15 cellular contexts compared by ENCODE assay signal in genomic region chr2:241375300-241375699, GRCh38. TPM values are rescaled to one million over a fixed set of nuclear protein-coding genes. Genes with fewer than 3 reads are reported as not detected.
DNase-seq lines count a peak whose midpoint lies in the region; ATAC-seq, FAIRE-seq and TF ChIP-seq lines count a peak whose summit lies in the region.
"Had no signal": no experiment of that assay in that cellular context is flagged by ENCODE, and none has a peak within 500 bp of the region (broad histone marks: within the 10 kb centered on the region; RNA-seq: fewer than 3 reads in every experiment).

No MANE protein-coding gene starts in this region.

- TF ChIP-seq CTCF in KMS-11 (conservative IDR thresholded peaks at IDR 0.05; ENCODE audit: low read depth, low read length) (no peak), bronchial epithelial cell (IDR thresholded peaks at IDR 0.05; ENCODE audit: insufficient read depth, low read length, severe bottlenecking) (no peak), osteocyte (IDR thresholded peaks at IDR 0.05) (no peak), suprapubic skin (IDR thresholded peaks at IDR 0.05) (no peak)

- H3K9ac ChIP-seq in KMS-11: no peak overlapping the region

- no peak for TF ChIP-seq EP300 in suprapubic skin (IDR thresholded peaks at IDR 0.05)

- H2AFZ ChIP-seq in KMS-11 (ENCODE audit: low read depth): no peak overlapping the region

- peaks cover 50% of the 10 kb centered on the region; the same call in 1 of the 2 replicates for H3K79me2 ChIP-seq in KMS-11 (ENCODE audit: insufficient read depth, low read depth)

- H3K4me2 ChIP-seq in KMS-11: peak overlapping the region; percentile 89

- FAIRE-seq in bronchial epithelial cell (lab: Jason Lieb, UNC): no peak
- FAIRE-seq: H54 had no signal

- no peaks in the 10 kb centered on the region for H3K27me3 Mint-ChIP-seq in osteocyte (ENCODE audit: unreplicated experiment)

- no peak overlapping the region for H3K4me3 Mint-ChIP-seq in osteocyte (ENCODE audit: unreplicated experiment)

- H3K4me1 ChIP-seq in KMS-11 (ENCODE audit: low read depth, poor library complexity, severe bottlenecking) (peaks cover 82% of the 10 kb centered on the region), suprapubic skin (peaks cover 37% of the 10 kb centered on the region)

- H3K9me3 Mint-ChIP-seq in osteocyte (ENCODE audit: unreplicated experiment): no peaks in the 10 kb centered on the region

- peak overlapping the region; percentile 50 for H3K27ac Mint-ChIP-seq in osteocyte (ENCODE audit: unreplicated experiment)

- H3K4me3 ChIP-seq in KMS-11 (IDR thresholded peaks at IDR 0.05; ENCODE audit: insufficient read depth, low read depth, low read length) (no peak overlapping the region), bronchial epithelial cell (ENCODE audit: low read depth, low read length) (no peak overlapping the region), suprapubic skin (no peak overlapping the region)
- H3K4me3 ChIP-seq: MG63 had no signal

- H3K36me3 ChIP-seq in KMS-11 (ENCODE audit: insufficient read depth) (no peaks in the 10 kb centered on the region), bronchial epithelial cell (ENCODE audit: control insufficient read depth, insufficient read depth, low read length) (peaks cover 2% of the 10 kb centered on the region), suprapubic skin (peaks cover 13% of the 10 kb centered on the region)

- H3K27me3 ChIP-seq in KMS-11 (ENCODE audit: insufficient read depth, low read depth) (no peaks in the 10 kb centered on the region), bronchial epithelial cell (ENCODE audit: control insufficient read depth, insufficient read depth, low read length) (no peaks in the 10 kb centered on the region), suprapubic skin (no peaks in the 10 kb centered on the region)
- H3K27me3 ChIP-seq: MG63 had no signal

- no peaks in the 10 kb centered on the region for H3K9me3 ChIP-seq in suprapubic skin
- H3K9me3 ChIP-seq: MG63 had no signal

- H4K20me1 ChIP-seq in KMS-11 (ENCODE audit: insufficient read depth): peaks cover 7% of the 10 kb centered on the region; the same call in 1 of the 2 replicates

- no peak for ATAC-seq in HG02759 (IDR thresholded peaks at IDR 0.05; ENCODE audit: unreplicated experiment)

- H3K27ac ChIP-seq in KMS-11 (no peak overlapping the region), suprapubic skin (no peak overlapping the region)

- no peak for TF ChIP-seq POLR2A in suprapubic skin (IDR thresholded peaks at IDR 0.05)

- H3K36me3 Mint-ChIP-seq in osteocyte (ENCODE audit: unreplicated experiment): peaks cover 28% of the 10 kb centered on the region

- peaks cover 53% of the 10 kb centered on the region for H3K4me1 Mint-ChIP-seq in osteocyte (ENCODE audit: unreplicated experiment)

- 85% methylated on average over 1 of the region's 1 CpG for WGBS in suprapubic skin

- peak; percentile 30 for DNase-seq in bronchial epithelial cell (ENCODE audit: low read depth)
- DNase-seq in osteocyte (ENCODE audit: extremely low spot score, unreplicated experiment): no peak
- DNase-seq in NCI-H2081 (lab: John Stamatoyannopoulos, UW): no peak
- no peak for DNase-seq in suprapubic skin (ENCODE audit: low spot score in 2 of 2)
- no peak for DNase-seq in GOT3 (lab: John Stamatoyannopoulos, UW)
- DNase-seq: GDM1, KG1, MG63, NCI-H1092 treated with DMSO at 0.1 percent for 48 hours, NCI-H187, NCI-H2171 treated with DMSO at 0.1 percent for 48 hours, NCI-H82 had no signal

RNA-seq across cellular contexts. Expression of gene FARP2, which starts 19.2 kb away (rescaled TPM):
- total RNA-seq in bronchial epithelial cell (25.0 and 35.8 TPM in 2 replicates), osteocyte (54.5 and 70.1 TPM in 2 replicates), suprapubic skin (100 to 1,000 TPM in 2 of 4 donors, 10 to 100 TPM in 2; 70.0 to 185 (median 95.5) TPM)

RNA-seq across cellular contexts. Expression of gene SEPTIN2, which starts 59.6 kb away (rescaled TPM):
- total RNA-seq in bronchial epithelial cell (181 and 202 TPM in 2 replicates), osteocyte (547 and 557 TPM in 2 replicates), suprapubic skin (100 to 1,000 TPM; 126 to 233 (median 165) TPM)

RNA-seq across cellular contexts. Expression of gene HDLBP, which starts 59.8 kb away (rescaled TPM):
- total RNA-seq in bronchial epithelial cell (768 and 805 TPM in 2 replicates), osteocyte (839 and 856 TPM in 2 replicates), suprapubic skin (100 to 1,000 TPM; 263 to 400 (median 287) TPM)
